ENCODE assay signal across 17 cellular contexts in genomic region chr15:66586155-66586976, GRCh38. TPM values are rescaled to one million over a fixed set of nuclear protein-coding genes. Genes with fewer than 3 reads are reported as not detected.
DNase-seq lines count a peak whose midpoint lies in the region; ATAC-seq, FAIRE-seq and TF ChIP-seq lines count a peak whose summit lies in the region.
"Had no signal": no experiment of that assay in that cellular context is flagged by ENCODE, and none has a peak within 500 bp of the region (broad histone marks: within the 10 kb centered on the region; RNA-seq: fewer than 3 reads in every experiment).

No MANE protein-coding gene starts in this region.

- dilution Hi-C loops in endothelial cell of umbilical vein (cut with MboI; ENCODE audit: extremely low pct_ligation_motif_present, low sequenced_read_pairs), result no loop called here

- H3K27me3 Mint-ChIP-seq in neural progenitor cell (ENCODE audit: insufficient read depth, low read depth), result peaks cover 5% of the 10 kb centered on the region

- TF ChIP-seq CTCF in C4-2B (conservative IDR thresholded peaks at IDR 0.05), result no peak
- TF ChIP-seq CTCF in endothelial cell of umbilical vein (IDR thresholded peaks at IDR 0.05; ENCODE audit: extremely low read depth in 1 of 2, insufficient read depth in 1 of 2, low read depth in 1 of 2, low read length in 2 of 2), result no peak
- no peak for TF ChIP-seq CTCF in neural progenitor cell (IDR thresholded peaks at IDR 0.05)

- intact Hi-C loops in endothelial cell of umbilical vein (cut with micrococcal nuclease), result no loop called here

- H3K79me2 ChIP-seq in endothelial cell of umbilical vein (ENCODE audit: control insufficient read depth, insufficient read depth, low read length) (no peaks in the 10 kb centered on the region), neural progenitor cell (ENCODE audit: low read depth) (no peaks in the 10 kb centered on the region)

- BruUV-seq in endothelial cell of umbilical vein (replicated peaks; lab: Mats Ljungman, UMichigan), result no TSS peak

- peak overlapping the region; percentile 54 for H3K27ac Mint-ChIP-seq in neural progenitor cell

- H3K9me3 Mint-ChIP-seq in neural progenitor cell, result no peaks in the 10 kb centered on the region

- H2AFZ ChIP-seq in endothelial cell of umbilical vein (ENCODE audit: low read depth, low read length) (no peak overlapping the region), neural progenitor cell (replicated peaks) (peak overlapping the region; percentile 94)

- POLR2A ChIA-PET in endothelial cell of umbilical vein (lab: Charles Lee), result no interaction called here

- no peaks in the 10 kb centered on the region for H3K9me1 ChIP-seq in endothelial cell of umbilical vein (replicated peaks; ENCODE audit: control insufficient read depth, extremely low read depth, insufficient read depth, low read length)

- H3K4me3 ChIP-seq in NT2/D1 (ENCODE audit: insufficient read length, low read depth), result no peak overlapping the region
- H3K4me3 ChIP-seq in endothelial cell of umbilical vein (replicated peaks in 1 of 3; ENCODE audit: insufficient read depth in 1 of 3, low read depth in 1 of 3, low read length in 3 of 3), result no peak overlapping the region
- no peak overlapping the region for H3K4me3 ChIP-seq in neural progenitor cell

- no peak overlapping the region for H3K4me2 ChIP-seq in endothelial cell of umbilical vein (ENCODE audit: insufficient read depth, low read length)
- H3K4me2 ChIP-seq in neural progenitor cell, result no peak overlapping the region
- H3K4me2 ChIP-seq: KMS-11 had no signal

- FAIRE-seq in endothelial cell of umbilical vein (lab: Jason Lieb, UNC), result peak; percentile 33
- FAIRE-seq: GM19239 had no signal

- no peak for TF ChIP-seq POLR2A in endothelial cell of umbilical vein (IDR thresholded peaks at IDR 0.05; ENCODE audit: low read depth, low read length)

- H3K27me3 ChIP-seq in NT2/D1 (ENCODE audit: insufficient read depth, insufficient read length) (no peaks in the 10 kb centered on the region), endothelial cell of umbilical vein (ENCODE audit: control insufficient read depth in 2 of 2, insufficient read depth in 2 of 2, low read length in 2 of 2) (no peaks in the 10 kb centered on the region), neural progenitor cell (no peaks in the 10 kb centered on the region)

- H4K20me1 ChIP-seq in endothelial cell of umbilical vein (replicated peaks; ENCODE audit: control insufficient read depth, extremely low read depth, insufficient read depth, low read length) (no peaks in the 10 kb centered on the region), neural progenitor cell (ENCODE audit: low read depth) (no peaks in the 10 kb centered on the region)

- no peak for ATAC-seq in GM19452 (IDR thresholded peaks at IDR 0.05; ENCODE audit: unreplicated experiment)
- ATAC-seq: HCT116 had no signal

- no peaks in the 10 kb centered on the region for H3K36me3 ChIP-seq in NT2/D1 (ENCODE audit: insufficient read depth, insufficient read length, low read length)
- H3K36me3 ChIP-seq in endothelial cell of umbilical vein (ENCODE audit: control insufficient read depth in 2 of 2, extremely low read depth in 1 of 2, insufficient read depth in 2 of 2, low read length in 2 of 2), result no peaks in the 10 kb centered on the region
- H3K36me3 ChIP-seq in neural progenitor cell, result no peaks in the 10 kb centered on the region

- H3K9ac ChIP-seq in NT2/D1 (ENCODE audit: insufficient read length, low read depth) (peak overlapping the region; percentile 26), endothelial cell of umbilical vein (replicated peaks; ENCODE audit: extremely low read depth, insufficient read depth, low read length) (no peak overlapping the region), neural progenitor cell (no peak overlapping the region)
- H3K9ac ChIP-seq: KMS-11 had no signal

- H3K27ac ChIP-seq in C4-2B (peak overlapping the region; percentile 17; the same call in 1 of the 2 replicates), endothelial cell of umbilical vein (ENCODE audit: insufficient read depth, low read depth, low read length) (no peak overlapping the region), neural progenitor cell (no peak overlapping the region)
- H3K27ac ChIP-seq: KMS-11 had no signal

- H3F3A ChIP-seq in neural progenitor cell (ENCODE audit: low read depth), result no peaks in the 10 kb centered on the region

- DNase-seq in NT2/D1 (ENCODE audit: low read depth, low spot score), result no peak
- no peak for DNase-seq in endothelial cell of umbilical vein (ENCODE audit: low read depth, low spot score)
- no peak for DNase-seq in neural progenitor cell (ENCODE audit: low spot score)
- DNase-seq in RKO (ENCODE audit: low spot score), result no peak
- no peak for DNase-seq in germinal center (ENCODE audit: low spot score)
- no peak for DNase-seq in activated CD8-positive, alpha-beta memory T cell treated with anti-CD3 and anti-CD28 coated beads, Interleukin-2, amount 50 U/mL, for 4 hours
- DNase-seq: Caco-2, NCI-H1048, NCI-H1436 treated with DMSO at 0.1 percent for 48 hours, NCI-H2029 treated with DMSO at 0.1 percent for 48 hours, NCI-H510A treated with DMSO at 0.1 percent for 48 hours had no signal

- H3K4me3 Mint-ChIP-seq in neural progenitor cell, result no peak overlapping the region

- H3K36me3 Mint-ChIP-seq in neural progenitor cell, result no peaks in the 10 kb centered on the region

- H3K9me3 ChIP-seq in NT2/D1 (ENCODE audit: insufficient read depth, low read length) (no peaks in the 10 kb centered on the region), endothelial cell of umbilical vein (replicated peaks; ENCODE audit: control insufficient read depth, insufficient read depth, low read length) (no peaks in the 10 kb centered on the region), neural progenitor cell (ENCODE audit: low read depth) (no peaks in the 10 kb centered on the region)
- H3K9me3 ChIP-seq: Caco-2 had no signal

- peaks cover 16% of the 10 kb centered on the region for H3K4me1 Mint-ChIP-seq in neural progenitor cell

- CTCF ChIA-PET in endothelial cell of umbilical vein (lab: Charles Lee), result no interaction called here

- H3K4me1 ChIP-seq in NT2/D1 (ENCODE audit: insufficient read depth, insufficient read length), result peaks cover 12% of the 10 kb centered on the region
- H3K4me1 ChIP-seq in endothelial cell of umbilical vein (ENCODE audit: control insufficient read depth, extremely low read depth, insufficient read depth, low read length), result peaks cover 7% of the 10 kb centered on the region
- no peaks in the 10 kb centered on the region for H3K4me1 ChIP-seq in neural progenitor cell

TF ChIP-seq in endothelial cell of umbilical vein, 7 proteins besides CTCF, POLR2A, EP300 and RAD21:
- no peak for TF ChIP-seq MAX (IDR thresholded peaks at IDR 0.05; ENCODE audit: insufficient read depth, insufficient read length)
- TF ChIP-seq FOS (IDR thresholded peaks at IDR 0.05; ENCODE audit: borderline replicate concordance, insufficient read depth, low read length), result no peak
- no peak for TF ChIP-seq EZH2 (IDR thresholded peaks at IDR 0.05; ENCODE audit: borderline replicate concordance, low read depth, low read length, severe bottlenecking)
- TF ChIP-seq JUN (IDR thresholded peaks at IDR 0.05; ENCODE audit: borderline replicate concordance, insufficient read depth, insufficient read length, low read depth), result no peak
- no peak for TF ChIP-seq MYC (IDR thresholded peaks at IDR 0.05; ENCODE audit: low read depth, low read length)
- no peak for TF ChIP-seq POLR2AphosphoS5 (IDR thresholded peaks at IDR 0.05; ENCODE audit: insufficient read depth, low read depth, low read length)
- TF ChIP-seq GATA2 (IDR thresholded peaks at IDR 0.05; ENCODE audit: insufficient read depth, insufficient read length, low read depth, low read length), result no peak
TF ChIP-seq in endothelial cell of umbilical vein: peak in this region for 0.

RNA-seq across cellular contexts. Expression of gene LCTL, which starts 20.6 kb away (rescaled TPM):
- total RNA-seq in endothelial cell of umbilical vein (not detected in 2 replicates), neural progenitor cell (ENCODE audit: low replicate concordance) (17.2 and 19.2 TPM in 2 replicates)
- polyA plus RNA-seq in endothelial cell of umbilical vein, result 0.04 TPM in 1 of 2 replicates, not detected in the other
- 0.06 TPM in 1 of 2 replicates, not detected in the other for polyA plus RNA-seq in endothelial cell of umbilical vein (2011; cell fraction: cytosol; rRNA removed)
- polyA plus RNA-seq in endothelial cell of umbilical vein (2011; cell fraction: nucleus; rRNA removed), result 0.11 TPM in 1 of 2 replicates, not detected in the other
- polyA plus RNA-seq in endothelial cell of umbilical vein (2012), result 0.08 TPM in 1 of 2 replicates, not detected in the other
- polyA minus RNA-seq in endothelial cell of umbilical vein, result 0.10 TPM in 1 of 2 replicates, not detected in the other
- polyA minus RNA-seq in endothelial cell of umbilical vein (2011; cell fraction: cytosol; rRNA and poly(A)+ RNA removed), result not detected
- polyA minus RNA-seq in endothelial cell of umbilical vein (2011; cell fraction: nucleus; rRNA and poly(A)+ RNA removed), result not detected in 2 replicates
- total RNA-seq: A673, Caco-2 had no signal

Comparison
In these comparisons a context has a peak if more than half of its experiments do, and no peak if none do; other contexts are left out.
1. RNA of gene LCTL, which starts 20.6 kb away (total RNA-seq): 17.2 to 19.2 TPM in neural progenitor cell; not detected in endothelial cell of umbilical vein; every median in the first group is over 10 times any median in the second.